Comparison of ENCODE assay signal across 24 cellular contexts in genomic region chr11:97770570-97770969, GRCh38.
DNase-seq lines count a peak whose midpoint lies in the region; ATAC-seq and TF ChIP-seq lines count a peak whose summit lies in the region.
"Had no signal": no experiment of that assay in that cellular context is flagged by ENCODE, and none has a peak within 500 bp of the region (broad histone marks: within the 10 kb centered on the region; RNA-seq: fewer than 3 reads in every experiment).

No MANE protein-coding gene starts in this region.

- H3K18ac ChIP-seq in mesendoderm (ENCODE audit: low read length) = no peak overlapping the region

- H3K4me3 Mint-ChIP-seq in glutamatergic neuron (ENCODE audit: unreplicated experiment) = no peak overlapping the region
- H3K4me3 Mint-ChIP-seq: CD14-positive monocyte; CD4-positive, alpha-beta memory T cell; CD4-positive, CD25-positive, alpha-beta regulatory T cell; CD8-positive, alpha-beta memory T cell had no signal

- no peaks in the 10 kb centered on the region for H3K79me1 ChIP-seq in mesendoderm (ENCODE audit: low read length)

- no peaks in the 10 kb centered on the region for H3K4me1 ChIP-seq in mesendoderm (ENCODE audit: control insufficient read depth, low read depth, low read length)
- H3K4me1 ChIP-seq: BLaER1 had no signal

- H4K5ac ChIP-seq in mesendoderm (ENCODE audit: low read length) = no peak overlapping the region

- H3K4me1 Mint-ChIP-seq in glutamatergic neuron (ENCODE audit: low read depth, unreplicated experiment) = peaks cover 23% of the 10 kb centered on the region
- H3K4me1 Mint-ChIP-seq: CD14-positive monocyte; CD4-positive, alpha-beta memory T cell; CD4-positive, CD25-positive, alpha-beta regulatory T cell; CD8-positive, alpha-beta memory T cell had no signal

- no peak overlapping the region for H3K4me3 ChIP-seq in mesendoderm (ENCODE audit: low read length)
- H3K4me3 ChIP-seq: BLaER1, GM12878 had no signal

- peaks cover 4% of the 10 kb centered on the region for H3K27me3 Mint-ChIP-seq in glutamatergic neuron (ENCODE audit: unreplicated experiment)
- H3K27me3 Mint-ChIP-seq: CD4-positive, alpha-beta memory T cell; CD4-positive, CD25-positive, alpha-beta regulatory T cell; CD8-positive, alpha-beta memory T cell had no signal

- no peak overlapping the region for H3K23ac ChIP-seq in mesendoderm (ENCODE audit: low read length)

- no peak overlapping the region for H2AK5ac ChIP-seq in mesendoderm (ENCODE audit: low read length)

- H3K79me2 ChIP-seq in mesendoderm (ENCODE audit: control insufficient read depth, insufficient read depth, low read length) = no peaks in the 10 kb centered on the region

- peak overlapping the region; percentile 55 for H3K27ac Mint-ChIP-seq in glutamatergic neuron (ENCODE audit: unreplicated experiment)
- H3K27ac Mint-ChIP-seq: CD14-positive monocyte; CD4-positive, alpha-beta memory T cell; CD4-positive, CD25-positive, alpha-beta regulatory T cell; CD8-positive, alpha-beta memory T cell had no signal

- H4K8ac ChIP-seq in mesendoderm (ENCODE audit: low read depth, low read length) = no peak overlapping the region

- DNase-seq in Right ventricle myocardium superior = no peak
- no peak for DNase-seq in cardiac septum (ENCODE audit: low spot score)
- DNase-seq in glutamatergic neuron = no peak
- DNase-seq in mesendoderm = peak; percentile 42
- no peak for DNase-seq in NCI-H1417 (lab: John Stamatoyannopoulos, UW)
- no peak for DNase-seq in islet precursor cell
- DNase-seq: 8988T; ACHN; BE2C; C1 segment of cervical spinal cord; CD4-positive, alpha-beta memory T cell; CD4-positive, CD25-positive, alpha-beta regulatory T cell; CD8-positive, alpha-beta memory T cell; COR-L47; DMS 273 treated with DMSO at 0.1 percent for 48 hours; DMS153; DMS53; DMS79; DND-41; EL; GDM1 had no signal

- no peak overlapping the region for H2BK15ac ChIP-seq in mesendoderm (replicated peaks; ENCODE audit: low read depth)

- H3K27ac ChIP-seq in mesendoderm (ENCODE audit: low read depth, low read length) = no peak overlapping the region
- H3K27ac ChIP-seq: BLaER1 had no signal

- WGBS in mesendoderm (ENCODE audit: extremely low coverage, insufficient coverage, low lambda C conversion rate) = no CpG with 5 or more reads among the region's 1 CpG

- H3K36me3 ChIP-seq in mesendoderm (ENCODE audit: control insufficient read depth, insufficient read depth, low read length) = no peaks in the 10 kb centered on the region
- H3K36me3 ChIP-seq: BE2C, BLaER1 had no signal

- H3K4ac ChIP-seq in mesendoderm (ENCODE audit: low read depth, low read length) = no peak overlapping the region

- no peak overlapping the region for H3K9ac ChIP-seq in mesendoderm (ENCODE audit: low read length)
- H3K9ac ChIP-seq: BLaER1 had no signal

- peaks cover 4% of the 10 kb centered on the region for H3K9me3 Mint-ChIP-seq in glutamatergic neuron (ENCODE audit: unreplicated experiment)

- peak; percentile 85 for ATAC-seq in Right ventricle myocardium superior (ENCODE audit: poor library complexity)
- ATAC-seq: GM12878 had no signal

- H2BK120ac ChIP-seq in mesendoderm (ENCODE audit: low read depth, low read length) = no peak overlapping the region

- no peak overlapping the region for H3K4me2 ChIP-seq in mesendoderm (ENCODE audit: low read length)
- H3K4me2 ChIP-seq: BLaER1 had no signal

- intact Hi-C loops in Right ventricle myocardium superior (cut with DNase I) = no loop called here
- intact Hi-C loops in cardiac septum (cut with DNase I) = no loop called here

- no peak overlapping the region for H2BK5ac ChIP-seq in mesendoderm (ENCODE audit: low read length)

- H3K36me3 Mint-ChIP-seq in glutamatergic neuron (ENCODE audit: unreplicated experiment) = no peaks in the 10 kb centered on the region
- H3K36me3 Mint-ChIP-seq: CD14-positive monocyte; CD4-positive, alpha-beta memory T cell; CD4-positive, CD25-positive, alpha-beta regulatory T cell; CD8-positive, alpha-beta memory T cell had no signal

- H3K56ac ChIP-seq in mesendoderm (ENCODE audit: low read length) = no peak overlapping the region

- no peak for TF ChIP-seq CTCF in glutamatergic neuron (IDR thresholded peaks at IDR 0.05; ENCODE audit: partially characterized antibody, unreplicated experiment)

- no peaks in the 10 kb centered on the region for H3K27me3 ChIP-seq in mesendoderm (ENCODE audit: insufficient read depth, low read length, poor library complexity)
- H3K27me3 ChIP-seq: BE2C, BLaER1 had no signal
